ENCODE assay signal across 8 cellular contexts in genomic region chr12:26298785-26299621, GRCh38.
DNase-seq lines count a peak whose midpoint lies in the region; ATAC-seq and TF ChIP-seq lines count a peak whose summit lies in the region.

No MANE protein-coding gene starts in this region.

- 34 to 40% methylated on average over 6 of the region's 6 CpGs for WGBS in lung, 2 donors

- no peaks in the 10 kb centered on the region for H3F3A ChIP-seq in OCI-LY1 (ENCODE audit: insufficient read depth, low read length)

- no peaks in the 10 kb centered on the region for H3K36me3 Mint-ChIP-seq in chondrocyte (ENCODE audit: low read depth)

- H3K4me3 ChIP-seq in OCI-LY1 (ENCODE audit: low read depth, low read length, poor library complexity, severe bottlenecking) (peak overlapping the region; percentile 36), lung (no peak overlapping the region)

- H3K27ac Mint-ChIP-seq in chondrocyte (ENCODE audit: unreplicated experiment): peak overlapping the region; percentile 76

- peak overlapping the region; percentile 66; the same call in 1 of the 2 replicates for H2AFZ ChIP-seq in OCI-LY1 (ENCODE audit: low read length)

- H3K9me2 ChIP-seq in OCI-LY1 (ENCODE audit: low read depth, low read length): no peaks in the 10 kb centered on the region

- H3K9ac ChIP-seq in OCI-LY1 (ENCODE audit: low read length): no peak overlapping the region

- intact Hi-C loops in posterior vena cava (cut with DNase I): no loop called here

- H3K27ac ChIP-seq in OCI-LY1 (ENCODE audit: low read depth, low read length, poor library complexity, severe bottlenecking) (no peak overlapping the region), lung (ENCODE audit: low read depth in 1 of 2, low read length in 1 of 2) (peak overlapping the region; percentile 40 to 87)

- H3K9me3 ChIP-seq in OCI-LY1 (ENCODE audit: low read length): no peaks in the 10 kb centered on the region
- no peaks in the 10 kb centered on the region for H3K9me3 ChIP-seq in lung (ENCODE audit: control insufficient read depth in 2 of 2, insufficient read depth in 1 of 2, low read length in 1 of 2)

- peak overlapping the region; percentile 45 for H3K4me3 Mint-ChIP-seq in chondrocyte (ENCODE audit: unreplicated experiment)

- DNase-seq in AG08396 (ENCODE audit: low spot score) (peak; percentile 62), chondrocyte (ENCODE audit: low spot score) (no peak), lung (ENCODE audit: low spot score) (no peak), NCI-H1105 treated with DMSO at 0.1 percent for 48 hours (lab: John Stamatoyannopoulos, UW) (no peak), posterior vena cava (ENCODE audit: low spot score) (no peak)

- H3K79me2 ChIP-seq in OCI-LY1 (ENCODE audit: insufficient read depth, low read length): no peaks in the 10 kb centered on the region

- H3K27me3 Mint-ChIP-seq in chondrocyte (ENCODE audit: low read depth): no peaks in the 10 kb centered on the region

- H3K4me2 ChIP-seq in OCI-LY1 (ENCODE audit: low read length): peak overlapping the region; percentile 57

- H3K4me1 ChIP-seq in OCI-LY1 (ENCODE audit: insufficient read depth, low read length, severe bottlenecking) (peaks cover 14% of the 10 kb centered on the region), lung (ENCODE audit: control insufficient read depth in 2 of 2, insufficient read depth in 2 of 2, low read length in 2 of 2) (peaks cover 0 to 4% of the 10 kb centered on the region in 2 donors)

- H3K36me3 ChIP-seq in OCI-LY1 (ENCODE audit: insufficient read depth, low read length) (no peaks in the 10 kb centered on the region), lung (ENCODE audit: control insufficient read depth in 2 of 2, insufficient read depth in 2 of 2, low read length in 2 of 2) (no peaks in the 10 kb centered on the region)

- peaks cover 17% of the 10 kb centered on the region for H3K4me1 Mint-ChIP-seq in chondrocyte (ENCODE audit: low read depth)

- no peaks in the 10 kb centered on the region for H3K9me3 Mint-ChIP-seq in chondrocyte (ENCODE audit: low read depth)

- ATAC-seq in GM18868 (IDR thresholded peaks at IDR 0.05; ENCODE audit: unreplicated experiment) (peak; percentile 98), HG02973 (IDR thresholded peaks at IDR 0.05; ENCODE audit: unreplicated experiment) (peak; percentile 98), lung (ENCODE audit: insufficient read depth, low FRiP score) (peak; percentile 95)

- H4K20me1 ChIP-seq in OCI-LY1 (ENCODE audit: insufficient read depth, low read length): no peaks in the 10 kb centered on the region

- H3K27me3 ChIP-seq in OCI-LY1 (ENCODE audit: insufficient read depth, low read length): no peaks in the 10 kb centered on the region
- no peaks in the 10 kb centered on the region for H3K27me3 ChIP-seq in lung (ENCODE audit: control insufficient read depth, insufficient read depth)

- TF ChIP-seq CTCF in OCI-LY1 (IDR thresholded peaks at IDR 0.05; ENCODE audit: low read length) (peak; percentile 23; the same call in 1 of the 2 replicates), chondrocyte (IDR thresholded peaks at IDR 0.05) (peak; percentile 77), lung (IDR thresholded peaks at IDR 0.05; ENCODE audit: control extremely low read depth, extremely low read depth) (no peak)
